ENCODE assay signal across 13 cellular contexts in genomic region chr16:58125041-58125440, GRCh38.
"Had no signal": no experiment of that assay in that cellular context is flagged by ENCODE, and none has a peak within 500 bp of the region (broad histone marks: within the 10 kb centered on the region; RNA-seq: fewer than 3 reads in every experiment).

No MANE protein-coding gene starts in this region.

- H3K36me3 ChIP-seq: ascending aorta, gastrocnemius medialis, left lung, neural progenitor cell had no signal

- H3K27me3 ChIP-seq: ascending aorta, gastrocnemius medialis, left lung, neural progenitor cell had no signal

- H3K4me3 ChIP-seq: ascending aorta, gastrocnemius medialis, left lung, neural progenitor cell had no signal

- H2AFZ ChIP-seq: neural progenitor cell, parathyroid adenoma had no signal

- FAIRE-seq: small intestine had no signal

- ATAC-seq: activated naive CD8-positive, alpha-beta T cell treated with anti-CD3 and anti-CD28 coated beads, Interleukin-2, amount 50 U/mL, for 24 hours; gastrocnemius medialis; left lung had no signal

- H3K27ac ChIP-seq: ascending aorta, neural progenitor cell, parathyroid adenoma had no signal

- DNase-seq: activated B cell treated with CpG ODN at 0.5 μM for 24 hours; activated CD4-positive, alpha-beta T cell treated with anti-CD3 and anti-CD28 coated beads, Interleukin-2, amount 10 ng/mL, durations not matched to agents 7 days and 5 days; activated CD8-positive, alpha-beta memory T cell treated with anti-CD3 and anti-CD28 coated beads for 24 hours; activated naive CD4-positive, alpha-beta T cell treated with Interleukin-2 at 50 U/mL for 16 hours; activated naive CD8-positive, alpha-beta T cell treated with anti-CD3 and anti-CD28 coated beads, Interleukin-2, amount 50 U/mL, for 24 hours; effector CD8-positive, alpha-beta T cell; gastrocnemius medialis; left lung; small intestine; stimulated activated naive CD4-positive, alpha-beta T cell had no signal

- H3K9ac ChIP-seq: neural progenitor cell, parathyroid adenoma had no signal

- H3K9me3 ChIP-seq: ascending aorta, gastrocnemius medialis, left lung had no signal
